ENCODE assay signal across 8 cellular contexts in the genomic region with DNA sequence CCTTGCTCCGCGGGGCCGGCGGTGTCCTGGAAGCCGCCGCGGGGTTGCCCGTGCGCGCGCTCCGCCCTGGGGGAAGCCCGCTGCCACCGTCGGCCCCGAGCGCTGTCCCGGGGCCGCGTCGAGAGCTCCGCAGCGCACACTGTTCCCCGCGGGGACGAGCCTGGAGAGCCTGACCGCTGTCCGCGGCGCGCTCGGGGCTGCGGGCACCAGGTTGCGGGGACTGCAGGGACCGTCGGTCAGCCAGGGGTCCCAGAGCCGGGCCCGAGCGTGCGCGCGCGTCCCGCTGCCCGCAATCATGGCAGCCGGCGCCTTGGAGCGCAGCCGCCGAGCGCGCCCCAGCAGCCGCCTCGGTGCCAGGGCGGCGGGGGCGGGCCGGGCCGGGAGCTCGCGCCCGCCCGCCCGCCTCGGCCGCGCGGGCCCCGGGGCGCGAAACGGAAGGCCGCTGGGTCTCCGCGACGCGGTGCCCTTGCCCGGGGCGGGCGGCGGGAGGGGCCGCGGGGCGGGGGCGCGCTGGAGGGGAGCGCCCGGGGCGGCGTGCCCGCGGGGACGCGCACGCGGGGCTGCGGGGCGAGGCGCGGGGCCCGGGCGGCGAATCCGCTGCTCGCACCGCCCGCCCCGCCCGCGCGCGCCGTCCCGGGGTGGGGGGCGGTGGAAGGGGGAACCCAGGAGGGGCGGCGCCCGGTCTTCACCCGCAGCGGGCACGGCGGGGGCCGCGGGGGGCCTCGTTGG.
DNase-seq lines count a peak whose midpoint lies in the region; ATAC-seq and TF ChIP-seq lines count a peak whose summit lies in the region.

No MANE protein-coding gene starts in this region.

- TF ChIP-seq CTCF in cardiac fibroblast (IDR thresholded peaks at IDR 0.05; ENCODE audit: low read depth, low read length) = no peak
- no peak for TF ChIP-seq CTCF in kidney epithelial cell (IDR thresholded peaks at IDR 0.05; ENCODE audit: insufficient read depth, low read length, poor library complexity, severe bottlenecking)

- H3K27me3 ChIP-seq in kidney epithelial cell (ENCODE audit: control insufficient read depth, insufficient read depth, low read length) = no peaks in the 10 kb centered on the region

- H3K4me3 ChIP-seq in cardiac fibroblast (replicated peaks in 1 of 2; ENCODE audit: low read depth in 2 of 2, low read length in 2 of 2) = peak overlapping the region; percentile 65 to 72
- peak overlapping the region; percentile 82 for H3K4me3 ChIP-seq in kidney epithelial cell (ENCODE audit: low read depth, low read length)

- DNase-seq in GDM1 (lab: John Stamatoyannopoulos, UW) (peak; percentile 85), T-helper 2 cell (peak in 3 of 5 experiments; percentile 17 to 80 (median 26)), cardiac fibroblast (ENCODE audit: low read depth in 2 of 2) (peak; percentile 43 to 81), kidney epithelial cell (ENCODE audit: low read depth) (no peak), NCI-H1048 (lab: John Stamatoyannopoulos, UW) (no peak)
- DNase-seq in stimulated activated CD4-positive, alpha-beta T cell treated with anti-CD3 and anti-CD28 coated beads, Interleukin-1b, Interleukin-23, amount 100 ng/mL, for 48 hours = peak; percentile 40

- H3K36me3 ChIP-seq in kidney epithelial cell (ENCODE audit: control insufficient read depth, insufficient read depth, low read length) = peaks cover 1% of the 10 kb centered on the region

- ATAC-seq in HG03097 (IDR thresholded peaks at IDR 0.05; ENCODE audit: low FRiP score, unreplicated experiment) (peak; percentile 34), HG02938 (IDR thresholded peaks at IDR 0.05; ENCODE audit: unreplicated experiment) (no peak)

Comparison
In these comparisons a context has a peak if more than half of its experiments do, and no peak if none do; other contexts are left out.
1. DNase-seq: peak in GDM1 (single experiment), T-helper 2 cell (3 of 5), cardiac fibroblast (2 of 2) and stimulated activated CD4-positive, alpha-beta T cell treated with anti-CD3 and anti-CD28 coated beads, Interleukin-1b, Interleukin-23, amount 100 ng/mL, for 48 hours (single experiment); none in kidney epithelial cell (single experiment) and NCI-H1048 (single experiment).